In genomic region chr2:227416669-227417068, GRCh38 we compare ENCODE assay signal across 18 cellular contexts. TPM values are rescaled to one million over a fixed set of nuclear protein-coding genes. Genes with fewer than 3 reads are reported as not detected.
DNase-seq lines count a peak whose midpoint lies in the region; ATAC-seq and TF ChIP-seq lines count a peak whose summit lies in the region.
"Had no signal": no experiment of that assay in that cellular context is flagged by ENCODE, and none has a peak within 500 bp of the region (broad histone marks: within the 10 kb centered on the region; RNA-seq: fewer than 3 reads in every experiment).

No MANE protein-coding gene starts in this region.

- in situ Hi-C loops in gastrocnemius medialis (cut with MboI; ENCODE audit: low sequenced_read_pairs in 4 of 4), result no loop called here

- DNase-seq in stimulated activated naive CD8-positive, alpha-beta T cell treated with anti-CD3 and anti-CD28 coated beads, Interleukin-15, Interleukin-2, amounts not matched to agents 100 U/mL and 50 U/mL, for 24 hours, result no peak
- DNase-seq in esophagus squamous epithelium (lab: John Stamatoyannopoulos, UW) (no peak), gastrocnemius medialis (no peak), Peyer's patch (no peak), iPS-NIHi7 (ENCODE audit: extremely low spot score) (no peak)
- no peak for DNase-seq in activated CD4-positive, alpha-beta T cell treated with anti-CD3 and anti-CD28 coated beads, Interleukin-2, amount 50 U/mL, for 4 hours
- DNase-seq: activated CD4-positive, alpha-beta T cell treated with anti-CD3 and anti-CD28 coated beads for 48 hours; activated T-cell treated with anti-CD3 and anti-CD28 coated beads, Interleukin-2, amount 50 U/mL, for 1 hour; endodermal cell; H7; NCI-H1092 treated with DMSO at 0.1 percent for 48 hours; NCI-H774; small intestine had no signal

- peaks cover 49% of the 10 kb centered on the region for H3K4me1 Mint-ChIP-seq in stimulated activated naive CD8-positive, alpha-beta T cell treated with anti-CD3 and anti-CD28 coated beads, Interleukin-15, Interleukin-2, amounts not matched to agents 100 ng/mL and 50 ng/mL, for 24 hours (ENCODE audit: low read depth)

- no peaks in the 10 kb centered on the region for H3K27me3 Mint-ChIP-seq in stimulated activated naive CD8-positive, alpha-beta T cell treated with anti-CD3 and anti-CD28 coated beads, Interleukin-15, Interleukin-2, amounts not matched to agents 100 ng/mL and 50 ng/mL, for 24 hours
- H3K27me3 Mint-ChIP-seq: naive B cell had no signal

- WGBS in esophagus squamous epithelium, 2 donors, result 79 to 87% methylated on average over 4 of the region's 4 CpGs

- peak overlapping the region; percentile 32 for H3K27ac Mint-ChIP-seq in stimulated activated naive CD8-positive, alpha-beta T cell treated with anti-CD3 and anti-CD28 coated beads, Interleukin-15, Interleukin-2, amounts not matched to agents 100 ng/mL and 50 ng/mL, for 24 hours
- H3K27ac Mint-ChIP-seq: endodermal cell had no signal

- H3K36me3 ChIP-seq in esophagus squamous epithelium (no peaks in the 10 kb centered on the region), gastrocnemius medialis (no peaks in the 10 kb centered on the region), Peyer's patch (no peaks in the 10 kb centered on the region)

- no peak for TF ChIP-seq CTCF in esophagus squamous epithelium (IDR thresholded peaks at IDR 0.05)
- no peak for TF ChIP-seq CTCF in gastrocnemius medialis (IDR thresholded peaks at IDR 0.05 in 4 of 5, conservative IDR thresholded peaks at IDR 0.05 in 1 of 5)
- no peak for TF ChIP-seq CTCF in Peyer's patch (IDR thresholded peaks at IDR 0.05)

- ATAC-seq in stimulated activated naive CD8-positive, alpha-beta T cell treated with anti-CD3 and anti-CD28 coated beads, Interleukin-15, Interleukin-2, amounts not matched to agents 100 U/mL and 50 U/mL, for 24 hours, result no peak
- ATAC-seq in gastrocnemius medialis, result peak; percentile 44 to 50
- ATAC-seq in GM19324 (IDR thresholded peaks at IDR 0.05; ENCODE audit: low FRiP score, unreplicated experiment), result no peak

- no peaks in the 10 kb centered on the region for H3K36me3 Mint-ChIP-seq in stimulated activated naive CD8-positive, alpha-beta T cell treated with anti-CD3 and anti-CD28 coated beads, Interleukin-15, Interleukin-2, amounts not matched to agents 100 ng/mL and 50 ng/mL, for 24 hours (ENCODE audit: low read depth)
- H3K36me3 Mint-ChIP-seq: naive B cell had no signal

- intact Hi-C loops in esophagus squamous epithelium (cut with DNase I) (loop anchor here (5.0 kb wide), 1 partner anchor 46 kb away; no protein-coding TSS in a partner anchor), gastrocnemius medialis (cut with DNase I; ENCODE audit: low total_unique reads) (no loop called here)

- TF ChIP-seq POLR2A in esophagus squamous epithelium (IDR thresholded peaks at IDR 0.05) (no peak), gastrocnemius medialis (IDR thresholded peaks at IDR 0.05) (no peak), Peyer's patch (IDR thresholded peaks at IDR 0.05) (no peak)

- H3K27ac ChIP-seq in esophagus squamous epithelium (peak overlapping the region in 3 of 4 donors; percentile 33 to 81 (median 72)), gastrocnemius medialis (peak overlapping the region; percentile 1 to 39 (median 24)), Peyer's patch (peak overlapping the region in 1 of 4 donors; percentile 22)
- H3K27ac ChIP-seq: parathyroid adenoma had no signal

- peaks cover 8 to 46% (median 30%) of the 10 kb centered on the region in 3 donors for H3K4me1 ChIP-seq in esophagus squamous epithelium
- no peaks in the 10 kb centered on the region for H3K4me1 ChIP-seq in gastrocnemius medialis
- H3K4me1 ChIP-seq in Peyer's patch, result peaks cover 0 to 3% (median 0%) of the 10 kb centered on the region in 4 donors
- H3K4me1 ChIP-seq: parathyroid adenoma had no signal

- H3K9me3 ChIP-seq in esophagus squamous epithelium (no peaks in the 10 kb centered on the region), gastrocnemius medialis (no peaks in the 10 kb centered on the region), Peyer's patch (no peaks in the 10 kb centered on the region)

- no peak overlapping the region for H3K4me3 Mint-ChIP-seq in stimulated activated naive CD8-positive, alpha-beta T cell treated with anti-CD3 and anti-CD28 coated beads, Interleukin-15, Interleukin-2, amounts not matched to agents 100 ng/mL and 50 ng/mL, for 24 hours
- H3K4me3 Mint-ChIP-seq: endodermal cell had no signal

- H3K27me3 ChIP-seq in esophagus squamous epithelium (no peaks in the 10 kb centered on the region), gastrocnemius medialis (no peaks in the 10 kb centered on the region), Peyer's patch (no peaks in the 10 kb centered on the region)

- H3K4me3 ChIP-seq in esophagus squamous epithelium (no peak overlapping the region), gastrocnemius medialis (no peak overlapping the region), Peyer's patch (no peak overlapping the region)

- no peaks in the 10 kb centered on the region for H3K9me3 Mint-ChIP-seq in stimulated activated naive CD8-positive, alpha-beta T cell treated with anti-CD3 and anti-CD28 coated beads, Interleukin-15, Interleukin-2, amounts not matched to agents 100 ng/mL and 50 ng/mL, for 24 hours
- H3K9me3 Mint-ChIP-seq: endodermal cell had no signal

RNA-seq across cellular contexts. Expression of gene SCYGR1, which starts 28.9 kb away (rescaled TPM):
- total RNA-seq in esophagus squamous epithelium (not detected), gastrocnemius medialis (not detected), Peyer's patch (not detected)
- total RNA-seq: endodermal cell, H7, liver had no signal

RNA-seq across cellular contexts. Expression of gene TM4SF20, which starts 37.6 kb away (rescaled TPM):
- total RNA-seq in esophagus squamous epithelium, result not detected
- total RNA-seq in gastrocnemius medialis, result not detected
- 100 to 1,000 TPM in 3 of 4 donors, 1 to 10 TPM in 1; 4.1 to 489 (median 221) TPM for total RNA-seq in Peyer's patch
- total RNA-seq: endodermal cell, H7, liver had no signal

RNA-seq across cellular contexts. Expression of gene AGFG1, which starts 55.3 kb away (rescaled TPM):
- total RNA-seq in esophagus squamous epithelium (10 to 100 TPM; 31.3 to 78.4 (median 66.6) TPM), gastrocnemius medialis (10 to 100 TPM; 55.1 to 75.6 (median 61.5) TPM), Peyer's patch (10 to 100 TPM; 24.8 to 68.1 (median 62.6) TPM)

Comparison
In these comparisons a context has a peak if more than half of its experiments do, and no peak if none do; other contexts are left out.
1. ATAC-seq: peak in gastrocnemius medialis (2 of 2); none in stimulated activated naive CD8-positive, alpha-beta T cell treated with anti-CD3 and anti-CD28 coated beads, Interleukin-15, Interleukin-2, amounts not matched to agents 100 U/mL and 50 U/mL, for 24 hours (single experiment) and GM19324 (single experiment).
2. RNA of gene TM4SF20, which starts 37.6 kb away (total RNA-seq): 4.1 to 489 TPM in Peyer's patch; not detected in esophagus squamous epithelium and not detected in gastrocnemius medialis; every median in the first group is over 4 times any median in the second.